8 cellular contexts compared by ENCODE assay signal in genomic region chr3:66500575-66501482, GRCh38.
DNase-seq lines count a peak whose midpoint lies in the region; ATAC-seq lines count a peak whose summit lies in the region.

Gene LRIG1, minus strand, starts transcription at chr3:66501022. Its CDS starts 615 bp downstream, at chr3:66500407.

- ATAC-seq in GM18499 (IDR thresholded peaks at IDR 0.05; ENCODE audit: insufficient read depth, unreplicated experiment), result peak; percentile 89
- peak; percentile 97 for ATAC-seq in HG02943 (IDR thresholded peaks at IDR 0.05; ENCODE audit: low read depth, unreplicated experiment)

- DNase-seq in NCI-H1930 (lab: John Stamatoyannopoulos, UW) (peak; percentile 92 to 94), T1000 (lab: John Stamatoyannopoulos, UW) (peak; percentile 99), astrocyte of the hippocampus (ENCODE audit: low read depth, low spot score) (peak; percentile 99), hippocampal formation (lab: John Stamatoyannopoulos, UW) (peak; percentile 97 to 100), retina (peak; percentile 94), Kasumi-1 (lab: John Stamatoyannopoulos, UW) (no peak)

Comparison
In these comparisons a context has a peak if more than half of its experiments do, and no peak if none do; other contexts are left out.
1. DNase-seq: peak in NCI-H1930 (2 of 2), T1000 (single experiment), astrocyte of the hippocampus (single experiment), hippocampal formation (2 of 2) and retina (single experiment); none in Kasumi-1 (0 of 2).